Comparison of ENCODE assay signal across 1 cellular context in genomic region chr17:75012320-75013076, GRCh38.
TF ChIP-seq lines count a peak whose summit lies in the region.

Gene MRPL58, plus strand, starts transcription at chr17:75012670. Its CDS starts 17 bp downstream, at chr17:75012687.

TF ChIP-seq in GM23338, 12 proteins besides CTCF, POLR2A, EP300 and RAD21 (continued from another document):
- TF ChIP-seq ZNF462 (CRISPR knock-in tag; IDR thresholded peaks at IDR 0.05) (no peak), ZNF114 (CRISPR knock-in tag; IDR thresholded peaks at IDR 0.05) (no peak), ZNF331 (CRISPR knock-in tag; IDR thresholded peaks at IDR 0.05; ENCODE audit: low read depth) (no peak), ETS1 (IDR thresholded peaks at IDR 0.05) (peak; percentile 76), REST (IDR thresholded peaks at IDR 0.05; ENCODE audit: unreplicated experiment) (no peak), STAT1 (IDR thresholded peaks at IDR 0.05; ENCODE audit: unreplicated experiment) (no peak), EZH2 (IDR thresholded peaks at IDR 0.05; ENCODE audit: low read depth, unreplicated experiment) (no peak)
